ENCODE assay signal across 15 cellular contexts in genomic region chr11:36362902-36363301, GRCh38.
DNase-seq lines count a peak whose midpoint lies in the region; ATAC-seq, FAIRE-seq and TF ChIP-seq lines count a peak whose summit lies in the region.
"Had no signal": no experiment of that assay in that cellular context is flagged by ENCODE, and none has a peak within 500 bp of the region (broad histone marks: within the 10 kb centered on the region; RNA-seq: fewer than 3 reads in every experiment).

No MANE protein-coding gene starts in this region.

- H3K4me3 ChIP-seq in esophagus muscularis mucosa (no peak overlapping the region), retinal pigment epithelial cell (ENCODE audit: low read length) (no peak overlapping the region), esophagus squamous epithelium (no peak overlapping the region)
- H3K4me3 ChIP-seq: body of pancreas, prostate gland had no signal

- TF ChIP-seq CTCF in esophagus muscularis mucosa (IDR thresholded peaks at IDR 0.05) (no peak), retinal pigment epithelial cell (conservative IDR thresholded peaks at IDR 0.05; ENCODE audit: low read depth, low read length) (no peak), esophagus squamous epithelium (IDR thresholded peaks at IDR 0.05) (no peak)

- ATAC-seq in HG02970 (IDR thresholded peaks at IDR 0.05; ENCODE audit: low FRiP score, unreplicated experiment) (no peak), HG03378 (IDR thresholded peaks at IDR 0.05; ENCODE audit: unreplicated experiment) (no peak)

- 70% methylated on average over 4 of the region's 4 CpGs for WGBS in esophagus muscularis mucosa
- 52% methylated on average over 4 of the region's 4 CpGs; no CpG with 5 or more reads in 1 of the 2 donors for WGBS in esophagus squamous epithelium, 2 donors

- peaks cover 0 to 29% (median 0%) of the 10 kb centered on the region in 4 donors for H3K27me3 ChIP-seq in esophagus muscularis mucosa
- peaks cover 0 to 3% (median 0%) of the 10 kb centered on the region in 4 donors for H3K27me3 ChIP-seq in esophagus squamous epithelium
- H3K27me3 ChIP-seq: body of pancreas had no signal

- H3K27ac ChIP-seq in esophagus muscularis mucosa (replicated peaks in 1 of 4) (no peak overlapping the region), esophagus squamous epithelium (no peak overlapping the region)
- H3K27ac ChIP-seq: body of pancreas, prostate gland had no signal

- intact Hi-C loops in esophagus muscularis mucosa (cut with DNase I), result no loop called here
- intact Hi-C loops in esophagus squamous epithelium (cut with DNase I), result no loop called here

- peak; percentile 48 for DNase-seq in ELF-1 (ENCODE audit: low read depth, low spot score)
- DNase-seq in RPMI7951 (ENCODE audit: low read depth), result peak; percentile 71
- DNase-seq in esophagus muscularis mucosa (ENCODE audit: extremely low spot score), result peak; percentile 60
- DNase-seq in retinal pigment epithelial cell (ENCODE audit: low read depth), result peak; percentile 71
- no peak for DNase-seq in esophagus squamous epithelium (lab: John Stamatoyannopoulos, UW)
- DNase-seq in GM12892 (ENCODE audit: insufficient read length), result no peak
- DNase-seq: body of pancreas, GOT3, NCI-H1092 treated with DMSO at 0.1 percent for 48 hours, NCI-H748 treated with DMSO at 0.1 percent for 48 hours, substantia nigra had no signal

- no peak for TF ChIP-seq POLR2A in esophagus muscularis mucosa (IDR thresholded peaks at IDR 0.05; ENCODE audit: low read depth)
- no peak for TF ChIP-seq POLR2A in esophagus squamous epithelium (IDR thresholded peaks at IDR 0.05)
- TF ChIP-seq POLR2A in GM12892 (IDR thresholded peaks at IDR 0.05; ENCODE audit: low read depth, low read length), result no peak

- H3K4me1 ChIP-seq in esophagus muscularis mucosa (peaks cover 0 to 9% (median 7%) of the 10 kb centered on the region in 4 donors), esophagus squamous epithelium (peaks cover 0 to 42% (median 9%) of the 10 kb centered on the region in 3 donors)
- H3K4me1 ChIP-seq: body of pancreas, prostate gland had no signal

- H3K9me3 ChIP-seq in esophagus muscularis mucosa, result no peaks in the 10 kb centered on the region
- H3K9me3 ChIP-seq in esophagus squamous epithelium, result no peaks in the 10 kb centered on the region
- H3K9me3 ChIP-seq: body of pancreas, prostate gland had no signal

- no peak for FAIRE-seq in GM12892 (lab: Jason Lieb, UNC)
- FAIRE-seq: G401.6 had no signal

- no peaks in the 10 kb centered on the region for H3K36me3 ChIP-seq in esophagus muscularis mucosa
- H3K36me3 ChIP-seq in esophagus squamous epithelium, result no peaks in the 10 kb centered on the region
- H3K36me3 ChIP-seq: prostate gland had no signal

- TF ChIP-seq EP300 in esophagus muscularis mucosa (IDR thresholded peaks at IDR 0.05), result no peak

Comparison
In these comparisons a context has a peak if more than half of its experiments do, and no peak if none do; other contexts are left out.
1. DNase-seq: peak in ELF-1 (single experiment), RPMI7951 (single experiment), esophagus muscularis mucosa (single experiment) and retinal pigment epithelial cell (single experiment); none in esophagus squamous epithelium (single experiment) and GM12892 (single experiment).